In the genomic region with DNA sequence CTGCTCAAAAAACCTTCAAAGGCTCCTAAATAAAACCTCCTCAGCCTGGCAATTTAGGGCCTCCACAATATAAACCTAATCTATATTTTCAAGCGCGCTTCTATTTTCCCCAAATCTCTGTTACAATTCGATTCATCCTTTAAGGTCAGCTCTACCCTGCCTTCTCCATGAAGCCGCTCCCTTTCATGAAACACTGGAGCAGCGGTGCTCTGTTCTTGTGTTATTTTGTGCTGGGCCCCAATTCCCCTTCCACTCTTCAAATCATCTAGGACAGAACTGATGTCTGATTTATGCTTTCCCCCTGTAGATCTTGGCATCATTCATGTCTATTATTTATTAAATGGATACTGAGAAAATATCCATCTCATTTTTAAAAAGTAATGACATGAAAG, we compare ENCODE assay signal across 15 cellular contexts. TPM values are rescaled to one million over a fixed set of nuclear protein-coding genes. Genes with fewer than 3 reads are reported as not detected.
DNase-seq lines count a peak whose midpoint lies in the region; ATAC-seq and TF ChIP-seq lines count a peak whose summit lies in the region.
"Had no signal": no experiment of that assay in that cellular context is flagged by ENCODE, and none has a peak within 500 bp of the region (broad histone marks: within the 10 kb centered on the region; RNA-seq: fewer than 3 reads in every experiment).

No MANE protein-coding gene starts in this region.

- peaks cover 3% of the 10 kb centered on the region for H3K79me1 ChIP-seq in mesenchymal stem cell (replicated peaks; ENCODE audit: low read length, poor library complexity, severe bottlenecking)

- H3K4ac ChIP-seq in mesenchymal stem cell (ENCODE audit: low read depth in 1 of 2, low read length in 2 of 2): no peak overlapping the region

- no peaks in the 10 kb centered on the region for H3K9me3 ChIP-seq in HUES6 (ENCODE audit: control insufficient read depth, insufficient read depth, low read depth, low read length)
- no peaks in the 10 kb centered on the region for H3K9me3 ChIP-seq in mesenchymal stem cell (ENCODE audit: control insufficient read depth, low read length)
- no peaks in the 10 kb centered on the region for H3K9me3 ChIP-seq in smooth muscle cell (replicated peaks; ENCODE audit: low read depth)
- H3K9me3 ChIP-seq in adrenal gland (replicated peaks in 1 of 3): no peaks in the 10 kb centered on the region
- H3K9me3 ChIP-seq: BE2C had no signal

- intact Hi-C loops in adrenal gland (cut with DNase I): loop anchor here in 1 of 2 donors (5.0 kb wide), 1 partner anchor 37 kb away; no protein-coding TSS in a partner anchor
- intact Hi-C loops in lower leg skin (cut with DNase I; ENCODE audit: low total_unique reads): no loop called here

- peaks cover 46% of the 10 kb centered on the region for H3F3A ChIP-seq in smooth muscle cell (ENCODE audit: low read depth)

- WGBS in mesenchymal stem cell: 94% methylated on average over 5 of the region's 5 CpGs
- WGBS in smooth muscle cell (ENCODE audit: low lambda C conversion rate): 82% methylated on average over 5 of the region's 5 CpGs
- WGBS in adrenal gland, 4 donors: 92 to 99% (median 95%) methylated on average over 5 of the region's 5 CpGs
- 91% methylated on average over 5 of the region's 5 CpGs for WGBS in lower leg skin, 2 donors

- H3K4me1 ChIP-seq in HUES6 (ENCODE audit: control insufficient read depth, insufficient read depth, low read length) (peaks cover 78% of the 10 kb centered on the region), mesenchymal stem cell (ENCODE audit: control insufficient read depth, insufficient read depth, low read depth, low read length) (peaks cover 11% of the 10 kb centered on the region), smooth muscle cell (ENCODE audit: low read depth) (peaks cover 89% of the 10 kb centered on the region), adrenal gland (replicated peaks in 1 of 2) (peaks cover 45 to 87% of the 10 kb centered on the region in 2 donors)
- H3K4me1 ChIP-seq: BE2C had no signal

- H2BK120ac ChIP-seq in mesenchymal stem cell (ENCODE audit: low read depth, low read length): no peak overlapping the region

- no peak overlapping the region for H3K14ac ChIP-seq in mesenchymal stem cell (ENCODE audit: low read length in 2 of 2)

- H3K23ac ChIP-seq in mesenchymal stem cell (ENCODE audit: low read length in 2 of 2): no peak overlapping the region

- H4K91ac ChIP-seq in mesenchymal stem cell (ENCODE audit: low read length): no peak overlapping the region

- H3K27me3 ChIP-seq in HUES6 (ENCODE audit: control insufficient read depth, insufficient read depth, low read length): no peaks in the 10 kb centered on the region
- no peaks in the 10 kb centered on the region for H3K27me3 ChIP-seq in mesenchymal stem cell (ENCODE audit: control insufficient read depth in 1 of 2, insufficient read depth in 1 of 2, low read length in 2 of 2)
- H3K27me3 ChIP-seq in smooth muscle cell (ENCODE audit: low read depth): no peaks in the 10 kb centered on the region
- H3K27me3 ChIP-seq in adrenal gland: no peaks in the 10 kb centered on the region
- H3K27me3 ChIP-seq: BE2C had no signal

- no peak overlapping the region for H2BK5ac ChIP-seq in mesenchymal stem cell (ENCODE audit: low read depth, low read length, poor library complexity, severe bottlenecking)

- no peak overlapping the region for H2AK5ac ChIP-seq in mesenchymal stem cell (ENCODE audit: low read length, severe bottlenecking)

- TF ChIP-seq CTCF in coronary artery (IDR thresholded peaks at IDR 0.05): no peak
- TF ChIP-seq CTCF in smooth muscle cell (IDR thresholded peaks at IDR 0.05; ENCODE audit: borderline replicate concordance, insufficient read depth, poor library complexity, severe bottlenecking): no peak
- TF ChIP-seq CTCF in adrenal gland (IDR thresholded peaks at IDR 0.05): no peak
- TF ChIP-seq CTCF in lower leg skin (IDR thresholded peaks at IDR 0.05): no peak

- H3K18ac ChIP-seq in mesenchymal stem cell (ENCODE audit: low read depth in 1 of 2, low read length in 2 of 2): no peak overlapping the region

- DNase-seq in coronary artery (ENCODE audit: low spot score): no peak
- DNase-seq in mesenchymal stem cell: peak; percentile 19
- DNase-seq in smooth muscle cell (lab: John Stamatoyannopoulos, UW; ENCODE audit: unreplicated experiment): no peak
- no peak for DNase-seq in adrenal gland
- DNase-seq in lower leg skin (ENCODE audit: low spot score in 2 of 2): no peak
- DNase-seq in ureter (ENCODE audit: low spot score): no peak
- DNase-seq: activated T-cell treated with anti-CD3 and anti-CD28 coated beads, Interleukin-2, amount 50 U/mL, for 72 hours; BE2C; DND-41; GM23248; MM.1S; NCI-H2171 had no signal

- no peak overlapping the region for H4K8ac ChIP-seq in mesenchymal stem cell (ENCODE audit: low read length)

- H3K79me2 ChIP-seq in smooth muscle cell (ENCODE audit: low read depth): peaks cover 98% of the 10 kb centered on the region

- no peak overlapping the region for H2BK15ac ChIP-seq in mesenchymal stem cell (ENCODE audit: low read depth, poor library complexity, severe bottlenecking)

- no peak overlapping the region for H3K4me2 ChIP-seq in mesenchymal stem cell (ENCODE audit: low read length, poor library complexity, severe bottlenecking)
- H3K4me2 ChIP-seq in smooth muscle cell: peak overlapping the region; percentile 94

- H3K27ac ChIP-seq in HUES6 (ENCODE audit: low read depth, low read length) (peak overlapping the region; percentile 15; the same call in 1 of the 2 replicates), coronary artery (peak overlapping the region; percentile 7 to 18), mesenchymal stem cell (ENCODE audit: low read length, poor library complexity, severe bottlenecking) (peak overlapping the region; percentile 85), smooth muscle cell (ENCODE audit: low read depth) (peak overlapping the region; percentile 93), adrenal gland (peak overlapping the region in 1 of 5 donors; percentile 8)

- H3K36me3 ChIP-seq in HUES6 (ENCODE audit: control insufficient read depth, insufficient read depth, low read length): peaks cover 7% of the 10 kb centered on the region
- peaks cover 3 to 5% of the 10 kb centered on the region in 2 experiments for H3K36me3 ChIP-seq in mesenchymal stem cell (ENCODE audit: control insufficient read depth in 1 of 2, insufficient read depth in 2 of 2, low read depth in 1 of 2, low read length in 2 of 2)
- H3K36me3 ChIP-seq in smooth muscle cell (ENCODE audit: low read depth): no peaks in the 10 kb centered on the region
- H3K36me3 ChIP-seq in adrenal gland (replicated peaks in 1 of 2): peaks cover 0 to 2% of the 10 kb centered on the region in 2 donors
- H3K36me3 ChIP-seq: BE2C had no signal

- peak overlapping the region; percentile 27; the same call in 1 of the 2 replicates for H3K4me3 ChIP-seq in HUES6 (ENCODE audit: low read depth, low read length)
- no peak overlapping the region for H3K4me3 ChIP-seq in coronary artery
- H3K4me3 ChIP-seq in mesenchymal stem cell (ENCODE audit: insufficient read depth in 1 of 2, low read depth in 1 of 2, low read length in 2 of 2): no peak overlapping the region
- H3K4me3 ChIP-seq in smooth muscle cell: no peak overlapping the region
- H3K4me3 ChIP-seq in adrenal gland: no peak overlapping the region
- H3K4me3 ChIP-seq in lower leg skin (ENCODE audit: low read depth, poor library complexity, severe bottlenecking): no peak overlapping the region
- H3K4me3 ChIP-seq: GM12878 had no signal

- no peak overlapping the region for H2BK12ac ChIP-seq in mesenchymal stem cell (ENCODE audit: low read length in 2 of 2)

- ATAC-seq in GM21360 (IDR thresholded peaks at IDR 0.05; ENCODE audit: unreplicated experiment): no peak
- ATAC-seq: activated T-cell treated with anti-CD3 and anti-CD28 coated beads, Interleukin-2, amount 50 U/mL, for 72 hours had no signal

- peaks cover 100% of the 10 kb centered on the region for H4K20me1 ChIP-seq in smooth muscle cell (ENCODE audit: low read depth)

- H2AFZ ChIP-seq in mesenchymal stem cell (ENCODE audit: low read depth, low read length) (no peak overlapping the region), smooth muscle cell (ENCODE audit: low read depth) (no peak overlapping the region)
- H2AFZ ChIP-seq: GM23248 had no signal

- TF ChIP-seq POLR2A in adrenal gland (IDR thresholded peaks at IDR 0.05): no peak
- no peak for TF ChIP-seq POLR2A in lower leg skin (IDR thresholded peaks at IDR 0.05)

- H3K9ac ChIP-seq in HUES6 (ENCODE audit: low read length): no peak overlapping the region
- H3K9ac ChIP-seq in mesenchymal stem cell (ENCODE audit: low read length): peak overlapping the region; percentile 59
- H3K9ac ChIP-seq in smooth muscle cell (ENCODE audit: low read depth): no peak overlapping the region
- H3K9ac ChIP-seq: GM23248 had no signal

RNA-seq across cellular contexts. Expression of a gene that starts 6.9 kb away (rescaled TPM):
- 109 TPM for polyA plus RNA-seq in mesenchymal stem cell (2013, experiment 1 of 2)
- 106 TPM for polyA plus RNA-seq in mesenchymal stem cell (2013, experiment 2 of 2)
- total RNA-seq in smooth muscle cell: 172 and 184 TPM in 2 replicates
- 81.6 and 90.9 TPM in 2 replicates for polyA plus RNA-seq in smooth muscle cell
- total RNA-seq in adrenal gland: 10 to 100 TPM; 16.0 to 71.5 (median 29.0) TPM
- polyA plus RNA-seq in adrenal gland: 10 to 100 TPM; 14.4 to 29.8 (median 16.0) TPM
- 100 to 1,000 TPM in 3 of 4 donors, 10 to 100 TPM in 1; 93.6 to 566 (median 163) TPM for total RNA-seq in lower leg skin
- 62.3 TPM for total RNA-seq in ureter

RNA-seq across cellular contexts. Expression of a gene that starts 57.7 kb away (rescaled TPM):
- polyA plus RNA-seq in mesenchymal stem cell (2013, experiment 1 of 2): 232 TPM
- 236 TPM for polyA plus RNA-seq in mesenchymal stem cell (2013, experiment 2 of 2)
- total RNA-seq in smooth muscle cell: 177 and 179 TPM in 2 replicates
- polyA plus RNA-seq in smooth muscle cell: 434 and 461 TPM in 2 replicates
- total RNA-seq in adrenal gland: 100 to 1,000 TPM; 266 to 478 (median 362) TPM
- polyA plus RNA-seq in adrenal gland: 100 to 1,000 TPM; 274 to 697 (median 537) TPM
- 10 to 100 TPM; 74.8 to 94.0 (median 87.8) TPM for total RNA-seq in lower leg skin
- total RNA-seq in ureter: 271 TPM
